In the genomic region with DNA sequence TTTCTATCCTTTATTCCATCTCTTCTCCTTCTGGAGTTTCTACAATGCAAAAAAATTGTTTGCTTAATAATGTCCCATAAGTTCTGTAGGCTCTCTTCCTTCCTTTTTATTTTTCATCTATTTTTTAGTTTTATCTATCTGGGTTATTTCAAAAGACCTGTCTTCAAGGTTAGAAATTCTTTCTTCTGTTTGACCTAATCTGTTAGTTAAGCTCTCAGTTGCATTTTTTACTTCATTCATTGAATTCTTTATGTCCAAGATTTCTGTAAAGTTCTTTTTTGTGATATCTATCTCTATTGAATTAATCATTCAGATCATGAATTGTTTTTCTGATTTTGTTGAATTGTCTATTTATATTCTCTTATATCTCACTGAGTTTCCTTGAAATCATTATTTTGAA, we compare ENCODE assay signal across 8 cellular contexts.
"Had no signal": no experiment of that assay in that cellular context is flagged by ENCODE, and none has a peak within 500 bp of the region (broad histone marks: within the 10 kb centered on the region; RNA-seq: fewer than 3 reads in every experiment).

No MANE protein-coding gene starts in this region.

- H3K27ac Mint-ChIP-seq: GM23338, HFFc6 had no signal

- DNase-seq: H7, HFFc6, IMR-90, KG1 had no signal

- H3K4me3 Mint-ChIP-seq: GM23338, HFFc6 had no signal

- H3K9me3 ChIP-seq: HAP-1 had no signal

- H3K4me2 ChIP-seq: GM23338 had no signal

- H3K4me3 ChIP-seq: GM23338, HAP-1, K562 had no signal

- H3K4me1 ChIP-seq: HAP-1 had no signal

- H3K36me3 ChIP-seq: HAP-1 had no signal

- H3K27ac ChIP-seq: HL-60 had no signal

- H2AFZ ChIP-seq: GM23338 had no signal

- H3K4me1 Mint-ChIP-seq: GM23338 had no signal
